In genomic region chr21:17782051-17782450, GRCh38 we compare ENCODE assay signal across 13 cellular contexts. TPM values are rescaled to one million over a fixed set of nuclear protein-coding genes. Genes with fewer than 3 reads are reported as not detected.
DNase-seq lines count a peak whose midpoint lies in the region; ATAC-seq and TF ChIP-seq lines count a peak whose summit lies in the region.
"Had no signal": no experiment of that assay in that cellular context is flagged by ENCODE, and none has a peak within 500 bp of the region (broad histone marks: within the 10 kb centered on the region; RNA-seq: fewer than 3 reads in every experiment).

No MANE protein-coding gene starts in this region.

- no peaks in the 10 kb centered on the region for H3K9me3 Mint-ChIP-seq in activated CD4-positive, alpha-beta memory T cell treated with anti-CD3 and anti-CD28 coated beads for 36 hours
- H3K9me3 Mint-ChIP-seq in natural killer cell = no peaks in the 10 kb centered on the region
- H3K9me3 Mint-ChIP-seq: neural crest cell had no signal

- H3K27ac Mint-ChIP-seq in activated CD4-positive, alpha-beta memory T cell treated with anti-CD3 and anti-CD28 coated beads for 36 hours = peak overlapping the region; percentile 77
- H3K27ac Mint-ChIP-seq in natural killer cell = peak overlapping the region; percentile 91 to 92

- H3K36me3 Mint-ChIP-seq in activated CD4-positive, alpha-beta memory T cell treated with anti-CD3 and anti-CD28 coated beads for 36 hours = peaks cover 24% of the 10 kb centered on the region
- peaks cover 13% of the 10 kb centered on the region for H3K36me3 Mint-ChIP-seq in natural killer cell

- CTCF ChIA-PET in activated CD4-positive, alpha-beta memory T cell treated with anti-CD3 and anti-CD28 coated beads for 36 hours (lab: Charles Lee) = interaction anchor here (1.3 to 2.3 kb wide), 3 partner anchors 36 to 143 kb away, joined by 3 to 9 read pairs (median 6); no protein-coding TSS in a partner anchor

- TF ChIP-seq CTCF in GM12865 (IDR thresholded peaks at IDR 0.05; ENCODE audit: insufficient read depth, low read depth, low read length, missing control alignments) (no peak), natural killer cell (IDR thresholded peaks at IDR 0.05) (no peak)

- peaks cover 85% of the 10 kb centered on the region for H3K4me1 Mint-ChIP-seq in activated CD4-positive, alpha-beta memory T cell treated with anti-CD3 and anti-CD28 coated beads for 36 hours (ENCODE audit: low read depth)
- peaks cover 74 to 78% of the 10 kb centered on the region in 2 donors for H3K4me1 Mint-ChIP-seq in natural killer cell
- H3K4me1 Mint-ChIP-seq: neural crest cell had no signal

- peak; percentile 74 for DNase-seq in GM12865 (ENCODE audit: low read depth)
- DNase-seq in activated CD4-positive, alpha-beta memory T cell treated with anti-CD3 and anti-CD28 coated beads for 36 hours = no peak
- no peak for DNase-seq in natural killer cell
- DNase-seq in OCI-M2 (lab: John Stamatoyannopoulos, UW; ENCODE audit: unreplicated experiment) = no peak
- DNase-seq in ureter (ENCODE audit: low spot score) = no peak
- DNase-seq in DMS153 treated with DMSO at 0.1 percent for 48 hours (lab: John Stamatoyannopoulos, UW; ENCODE audit: unreplicated experiment) = no peak
- DNase-seq: NCI-H2081 treated with DMSO at 0.1 percent for 48 hours; NCI-H774; right cardiac atrium; SHP77; stimulated activated CD4-positive, alpha-beta T cell treated with anti-CD3 and anti-CD28 coated beads, Interleukin-2, amount 100 ng/mL, for 48 hours had no signal

- ATAC-seq in HG02588 (IDR thresholded peaks at IDR 0.05; ENCODE audit: unreplicated experiment) (peak; percentile 17), natural killer cell (no peak)
- ATAC-seq: right cardiac atrium had no signal

- H3K4me3 ChIP-seq in GM12865 (ENCODE audit: low read depth, low read length) = no peak overlapping the region

- POLR2A ChIA-PET in activated CD4-positive, alpha-beta memory T cell treated with anti-CD3 and anti-CD28 coated beads for 36 hours (lab: Charles Lee) = interaction anchor here (1.3 kb wide), 1 partner anchor 40 kb away, joined by 3 read pairs; no protein-coding TSS in a partner anchor

- intact Hi-C loops in activated CD4-positive, alpha-beta memory T cell treated with anti-CD3 and anti-CD28 coated beads for 36 hours (cut with micrococcal nuclease) = loop anchor here (5.0 kb wide), 2 partner anchors 95 to 120 kb away; no protein-coding TSS in a partner anchor
- intact Hi-C loops in natural killer cell (cut with micrococcal nuclease) = loop anchor here (5.0 kb wide), 1 partner anchor 170 kb away; the partner anchor contains the start of gene BTG3

- no peaks in the 10 kb centered on the region for H3K27me3 Mint-ChIP-seq in activated CD4-positive, alpha-beta memory T cell treated with anti-CD3 and anti-CD28 coated beads for 36 hours
- H3K27me3 Mint-ChIP-seq in natural killer cell (ENCODE audit: low read depth in 2 of 2) = no peaks in the 10 kb centered on the region

- peak overlapping the region; percentile 9 for H3K4me3 Mint-ChIP-seq in activated CD4-positive, alpha-beta memory T cell treated with anti-CD3 and anti-CD28 coated beads for 36 hours
- H3K4me3 Mint-ChIP-seq in natural killer cell = peak overlapping the region; percentile 47
- H3K4me3 Mint-ChIP-seq: neural crest cell had no signal

RNA-seq across cellular contexts. Expression of gene C21orf91, which starts 37.1 kb away (rescaled TPM):
- total RNA-seq in activated CD4-positive, alpha-beta memory T cell treated with anti-CD3 and anti-CD28 coated beads for 36 hours = 10 to 100 TPM; 23.6 to 24.1 TPM
- total RNA-seq in natural killer cell (10 to 100 TPM; 40.9 to 59.4 (median 46.4) TPM), ureter (19.0 TPM)
